ENCODE assay signal across 8 cellular contexts in genomic region chr1:43946244-43947060, GRCh38. TPM values are rescaled to one million over a fixed set of nuclear protein-coding genes. Genes with fewer than 3 reads are reported as not detected.
DNase-seq lines count a peak whose midpoint lies in the region; ATAC-seq and TF ChIP-seq lines count a peak whose summit lies in the region.

Gene IPO13 (plus strand): TSS chr1:43946950. CDS start chr1:43947601, 651 bp downstream.

- H3K4me1 ChIP-seq in BLaER1 (peaks cover 38% of the 10 kb centered on the region), colonic mucosa (peaks cover 14% of the 10 kb centered on the region)

- ATAC-seq in HG03442 (IDR thresholded peaks at IDR 0.05; ENCODE audit: unreplicated experiment): peak; percentile 87

- peak within 1 kb of the TSS; percentile 93 for H3K4me2 ChIP-seq in BLaER1

- peak within 1 kb of the TSS; percentile 99 for H3K27ac ChIP-seq in BLaER1
- H3K27ac ChIP-seq in colonic mucosa: peak within 1 kb of the TSS; percentile 91

- peak within 1 kb of the TSS; percentile 97 for H3K9ac ChIP-seq in BLaER1
- peak within 1 kb of the TSS; percentile 93 to 94 for H3K9ac ChIP-seq in colonic mucosa (ENCODE audit: low read depth in 2 of 2, low read length in 2 of 2)

- H4K20me1 ChIP-seq in BLaER1: peaks cover 19% of the 10 kb centered on the region; the same call in 1 of the 2 replicates

- DNase-seq in GM19238 (ENCODE audit: insufficient read length, low spot score) (peak; percentile 99), NCI-H510A treated with DMSO at 0.1 percent for 48 hours (lab: John Stamatoyannopoulos, UW) (peak; percentile 100), colonic mucosa (peak; percentile 97), left kidney (ENCODE audit: low read depth, low spot score) (peak; percentile 98)
- peak; percentile 97 for DNase-seq in activated CD4-positive, alpha-beta T cell treated with anti-CD3 and anti-CD28 coated beads for 48 hours
- peak; percentile 95 for DNase-seq in stimulated activated CD4-positive, alpha-beta T cell treated with anti-CD3 and anti-CD28 coated beads, Interleukin-2, amount 100 ng/mL, for 24 hours

- peaks cover 36% of the 10 kb centered on the region for H3K36me3 ChIP-seq in BLaER1
- no peaks in the 10 kb centered on the region for H3K36me3 ChIP-seq in colonic mucosa

- no peaks in the 10 kb centered on the region for H3K27me3 ChIP-seq in BLaER1
- no peaks in the 10 kb centered on the region for H3K27me3 ChIP-seq in colonic mucosa

- peak; percentile 72 for TF ChIP-seq CTCF in colonic mucosa (IDR thresholded peaks at IDR 0.05)

- H3K4me3 ChIP-seq in BLaER1 (peak within 1 kb of the TSS; percentile 81), colonic mucosa (peak within 1 kb of the TSS; percentile 91)

- no peaks in the 10 kb centered on the region for H3K9me3 ChIP-seq in BLaER1
- H3K9me3 ChIP-seq in colonic mucosa: no peaks in the 10 kb centered on the region

- intact Hi-C loops in colonic mucosa (cut with DNase I): no loop called here

RNA-seq across cellular contexts. Expression of gene IPO13, which starts in this region (rescaled TPM):
- total RNA-seq in colonic mucosa: 10 to 100 TPM; 17.3 to 27.9 TPM

Comparison
In these comparisons a context has a peak if more than half of its experiments do, and no peak if none do; other contexts are left out.
1. Peak in every context shown above with its lines: DNase-seq, ATAC-seq, H3K4me3 ChIP-seq and H3K27ac ChIP-seq.